In the genomic region with DNA sequence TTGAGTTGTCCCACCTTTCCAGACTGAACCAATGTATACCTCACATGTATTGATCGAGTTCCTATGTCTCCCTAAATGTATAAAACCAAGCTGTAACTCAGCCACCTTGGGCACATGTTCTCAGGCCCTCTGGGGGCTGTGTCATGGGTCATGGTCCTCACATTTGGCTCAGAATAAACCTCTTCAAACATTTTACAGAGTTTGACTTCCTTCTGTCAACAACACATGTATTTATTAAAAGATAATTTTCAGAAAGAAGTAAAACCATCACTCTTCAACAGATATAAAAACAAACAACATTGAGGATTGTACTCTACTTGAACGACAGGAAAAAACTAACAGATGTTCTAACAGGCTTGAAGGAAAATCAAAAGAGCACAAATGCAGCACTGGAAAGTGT, we compare ENCODE assay signal across 16 cellular contexts. TPM values are rescaled to one million over a fixed set of nuclear protein-coding genes. Genes with fewer than 3 reads are reported as not detected.
A peak's percentile ranks its signal among the peaks of the same experiment; 100 is the strongest.
DNase-seq lines count a peak whose midpoint lies in the region; ATAC-seq, FAIRE-seq and TF ChIP-seq lines count a peak whose summit lies in the region.
"Had no signal": no experiment of that assay in that cellular context is flagged by ENCODE, and none has a peak within 500 bp of the region (broad histone marks: within the 10 kb centered on the region; RNA-seq: fewer than 3 reads in every experiment).

No MANE protein-coding gene starts in this region.

- TF ChIP-seq POLR2A in Peyer's patch (IDR thresholded peaks at IDR 0.05) = no peak
- no peak for TF ChIP-seq POLR2A in HepG2 (IDR thresholded peaks at IDR 0.05; ENCODE audit: insufficient read depth in 1 of 2, low read depth in 2 of 2, low read length in 2 of 2)
- no peak for TF ChIP-seq POLR2A in gastrocnemius medialis (IDR thresholded peaks at IDR 0.05)
- no peak for TF ChIP-seq POLR2A in lower leg skin (IDR thresholded peaks at IDR 0.05)

- no peak overlapping the region for H3K9ac ChIP-seq in HepG2 (ENCODE audit: insufficient read depth, low read depth, low read length)

- no peaks in the 10 kb centered on the region for H3K27me3 ChIP-seq in Peyer's patch
- no peaks in the 10 kb centered on the region; a peak in 1 of 5 replicates for H3K27me3 ChIP-seq in HepG2 (ENCODE audit: control insufficient read depth in 1 of 2, insufficient read depth in 2 of 2, low read length in 2 of 2)
- no peaks in the 10 kb centered on the region for H3K27me3 ChIP-seq in gastrocnemius medialis
- H3K27me3 ChIP-seq: BE2C had no signal

- H3K27me3 Mint-ChIP-seq in activated T-helper 17 cell treated with anti-CD3 and anti-CD28 coated beads, Interleukin-2, amount 50 U/mL, for 72 hours = peaks cover 16% of the 10 kb centered on the region

- H2AFZ ChIP-seq in HepG2 (ENCODE audit: low read length) = no peak overlapping the region
- H2AFZ ChIP-seq: GM23338 had no signal

- peaks cover 0 to 23% (median 0%) of the 10 kb centered on the region in 4 donors for H3K4me1 ChIP-seq in Peyer's patch
- peaks cover 56% of the 10 kb centered on the region for H3K4me1 ChIP-seq in HepG2 (ENCODE audit: insufficient read depth, low read length)
- peaks cover 50 to 74% of the 10 kb centered on the region in 2 donors for H3K4me1 ChIP-seq in gastrocnemius medialis
- H3K4me1 ChIP-seq: BE2C had no signal

- H3K27ac ChIP-seq in Peyer's patch = peak overlapping the region in 3 of 4 donors; percentile 67 to 94 (median 90)
- H3K27ac ChIP-seq in HepG2 (ENCODE audit: extremely low read length, insufficient read depth, low read length) = peak overlapping the region; percentile 24
- peak overlapping the region; percentile 91 to 98 (median 94) for H3K27ac ChIP-seq in gastrocnemius medialis

- DNase-seq in Peyer's patch (no peak), HepG2 (ENCODE audit: low spot score) (no peak), gastrocnemius medialis (no peak), hepatic stellate cell (ENCODE audit: low spot score) (no peak), posterior vena cava (ENCODE audit: low spot score) (no peak), lower leg skin (ENCODE audit: low spot score in 2 of 2) (no peak)
- DNase-seq: BE2C; CD4-positive, alpha-beta memory T cell; KG1; NCI-H1092 treated with DMSO at 0.1 percent for 48 hours; NCI-H1694 treated with DMSO at 0.1 percent for 48 hours; NCI-H446 treated with DMSO at 0.1 percent for 48 hours; NCI-H82 had no signal

- no peak overlapping the region for H3K4me3 ChIP-seq in Peyer's patch
- no peak overlapping the region for H3K4me3 ChIP-seq in HepG2 (replicated peaks in 1 of 3; ENCODE audit: insufficient read depth in 1 of 3, low read depth in 2 of 3, low read length in 3 of 3)
- no peak overlapping the region for H3K4me3 ChIP-seq in gastrocnemius medialis
- H3K4me3 ChIP-seq in lower leg skin (ENCODE audit: low read depth, poor library complexity, severe bottlenecking) = no peak overlapping the region
- H3K4me3 ChIP-seq: GM23338 had no signal

- no peaks in the 10 kb centered on the region for H3K36me3 Mint-ChIP-seq in activated T-helper 17 cell treated with anti-CD3 and anti-CD28 coated beads, Interleukin-2, amount 50 U/mL, for 72 hours (ENCODE audit: low read depth)
- H3K36me3 Mint-ChIP-seq: CD4-positive, alpha-beta memory T cell had no signal

- H3K27ac Mint-ChIP-seq in activated T-helper 17 cell treated with anti-CD3 and anti-CD28 coated beads, Interleukin-2, amount 50 U/mL, for 72 hours = peak overlapping the region; percentile 13
- H3K27ac Mint-ChIP-seq: GM23338 had no signal

- no peak for ATAC-seq in activated T-helper 17 cell treated with anti-CD3 and anti-CD28 coated beads, Interleukin-2, amount 50 U/mL, for 72 hours (replicated peaks)
- ATAC-seq in HepG2 = no peak
- no peak for ATAC-seq in gastrocnemius medialis
- ATAC-seq: GM23338 had no signal

- H4K20me1 ChIP-seq in HepG2 (ENCODE audit: insufficient read depth, low read length) = no peaks in the 10 kb centered on the region

- H3K79me2 ChIP-seq in HepG2 (ENCODE audit: insufficient read depth, low read length) = peaks cover 2% of the 10 kb centered on the region

- no peak for FAIRE-seq in HepG2 (lab: Jason Lieb, UNC)
- FAIRE-seq: D721Med had no signal

- intact Hi-C loops in HepG2 (cut with micrococcal nuclease; ENCODE audit: unreplicated experiment) (no loop called here), gastrocnemius medialis (cut with DNase I; ENCODE audit: low total_unique reads) (no loop called here), posterior vena cava (cut with DNase I) (loop anchor here in 1 of 2 donors (5.0 kb wide), 1 partner anchor 1419 kb away; no protein-coding TSS in a partner anchor), lower leg skin (cut with DNase I; ENCODE audit: low total_unique reads) (no loop called here)

- TF ChIP-seq EP300 in HepG2 (IDR thresholded peaks at IDR 0.05; ENCODE audit: low read depth in 2 of 2, low read length in 2 of 2) (no peak), HepG2 (CRISPR knock-in tag; IDR thresholded peaks at IDR 0.05; ENCODE audit: borderline replicate concordance) (no peak)

- no TSS peak for BruUV-seq in HepG2 (replicated peaks; lab: Mats Ljungman, UMichigan)

- no peaks in the 10 kb centered on the region for H3K4me1 Mint-ChIP-seq in activated T-helper 17 cell treated with anti-CD3 and anti-CD28 coated beads, Interleukin-2, amount 50 U/mL, for 72 hours

- CTCF ChIA-PET in HepG2 (lab: Yijun Ruan, JAX; ENCODE audit: low intra/inter-chr PET ratio, low total read pairs) = no interaction called here

- H3K36me3 ChIP-seq in Peyer's patch (no peaks in the 10 kb centered on the region), HepG2 (replicated peaks in 1 of 2; ENCODE audit: control insufficient read depth in 1 of 2, insufficient read depth in 2 of 2, low read length in 2 of 2) (no peaks in the 10 kb centered on the region), gastrocnemius medialis (peaks cover 0 to 6% of the 10 kb centered on the region in 2 donors)
- H3K36me3 ChIP-seq: BE2C had no signal

- TF ChIP-seq CTCF in Peyer's patch (IDR thresholded peaks at IDR 0.05) (no peak), HepG2 (CRISPR knock-in tag; IDR thresholded peaks at IDR 0.05) (no peak), gastrocnemius medialis (IDR thresholded peaks at IDR 0.05 in 4 of 5, conservative IDR thresholded peaks at IDR 0.05 in 1 of 5) (no peak), lower leg skin (IDR thresholded peaks at IDR 0.05) (no peak)

- no peak overlapping the region for H3K4me3 Mint-ChIP-seq in activated T-helper 17 cell treated with anti-CD3 and anti-CD28 coated beads, Interleukin-2, amount 50 U/mL, for 72 hours
- H3K4me3 Mint-ChIP-seq: CD4-positive, alpha-beta memory T cell; GM23338 had no signal

- no peak for TF ChIP-seq RAD21 in HepG2 (CRISPR knock-in tag; IDR thresholded peaks at IDR 0.05)

- POLR2A ChIA-PET in HepG2 (lab: Yijun Ruan, JAX) = interaction anchor here (1.0 kb wide), 1 partner anchor 50 kb away, joined by 3 read pairs; the partner anchor contains the start of gene MARCHF6

- in situ Hi-C loops in HepG2 (cut with HindIII; ENCODE audit: extremely low pct_ligation_motif_present, low pct_unique_long_range_greater_than_20kb) (no loop called here), gastrocnemius medialis (cut with MboI; ENCODE audit: low sequenced_read_pairs in 4 of 4) (no loop called here)

- no peaks in the 10 kb centered on the region for H3K9me3 Mint-ChIP-seq in activated T-helper 17 cell treated with anti-CD3 and anti-CD28 coated beads, Interleukin-2, amount 50 U/mL, for 72 hours
- H3K9me3 Mint-ChIP-seq: CD4-positive, alpha-beta memory T cell had no signal

- 28% methylated on average over 2 of the region's 2 CpGs for WGBS in HepG2 (ENCODE audit: low lambda C conversion rate)
- 71 to 78% methylated on average over 2 of the region's 2 CpGs for WGBS in lower leg skin, 2 donors

- 0 out of 2 replicates have a peak overlapping the region, but pooled peaks have one; percentile 12 for H3K4me2 ChIP-seq in HepG2 (ENCODE audit: low read depth, low read length)
- H3K4me2 ChIP-seq: GM23338 had no signal

- H3K9me3 ChIP-seq in Peyer's patch (no peaks in the 10 kb centered on the region), HepG2 (ENCODE audit: low read length) (no peaks in the 10 kb centered on the region), gastrocnemius medialis (no peaks in the 10 kb centered on the region)
- H3K9me3 ChIP-seq: BE2C had no signal

RNA-seq across cellular contexts. Expression of gene CMBL, which starts 4.5 kb away (rescaled TPM):
- total RNA-seq in Peyer's patch (100 to 1,000 TPM in 3 of 4 donors, 10 to 100 TPM in 1; 17.3 to 166 (median 120) TPM), HepG2 (2016; rRNA removed; fragmentation: Illumina TruSeq; extraction: Trizol) (11.5 and 19.6 TPM in 2 replicates), gastrocnemius medialis (10 to 100 TPM in 3 of 4 donors, 1 to 10 TPM in 1; 7.8 to 46.7 (median 35.6) TPM), posterior vena cava (10 to 100 TPM; 11.8 to 20.4 TPM), lower leg skin (1 to 10 TPM; 1.8 to 3.2 (median 2.4) TPM)
- under 1 TPM; 0.80 to 0.82 TPM for total RNA-seq in activated T-helper 17 cell treated with anti-CD3 and anti-CD28 coated beads, Interleukin-2, amount 50 U/mL, for 72 hours
- 5.2 TPM in 2 replicates for total RNA-seq in HepG2 (2016; cell fraction: cytosol; rRNA removed; fragmentation: Illumina TruSeq; extraction: Trizol; ENCODE audit: low read depth)
- total RNA-seq in HepG2 (2016; cell fraction: insoluble cytoplasmic fraction; rRNA removed; fragmentation: Illumina TruSeq; extraction: Trizol) = 10.8 and 20.2 TPM in 2 replicates
- 16.6 and 16.8 TPM in 2 replicates for total RNA-seq in HepG2 (2016; cell fraction: membrane; rRNA removed; fragmentation: Illumina TruSeq; extraction: Trizol)
- 6.0 and 7.0 TPM in 2 replicates for total RNA-seq in HepG2 (2016; cell fraction: nucleus; rRNA removed; fragmentation: Illumina TruSeq; extraction: Trizol)
- 12.7 and 17.0 TPM in 2 replicates for polyA plus RNA-seq in HepG2 (2011; rRNA removed)
- 17.0 and 27.6 TPM in 2 replicates for polyA plus RNA-seq in HepG2 (2011; cell fraction: cytosol; rRNA removed)
- polyA plus RNA-seq in HepG2 (2011; cell fraction: nucleus; rRNA removed) = 4.1 and 7.8 TPM in 2 replicates
- 16.9 and 18.5 TPM in 2 replicates for polyA plus RNA-seq in HepG2 (2012)
- 9.6 and 10.7 TPM in 2 replicates for polyA plus RNA-seq in HepG2 (2016; cell fraction: cytosol; fragmentation: Illumina TruSeq; extraction: Trizol; ENCODE audit: low read depth)
- polyA plus RNA-seq in HepG2 (2016; cell fraction: insoluble cytoplasmic fraction; fragmentation: Illumina TruSeq; extraction: Trizol; ENCODE audit: low read depth) = 42.7 and 43.4 TPM in 2 replicates
- 22.0 and 22.7 TPM in 2 replicates for polyA plus RNA-seq in HepG2 (2016; cell fraction: membrane; fragmentation: Illumina TruSeq; extraction: Trizol; ENCODE audit: low read depth)
- 16.1 and 16.6 TPM in 2 replicates for polyA plus RNA-seq in HepG2 (2016; cell fraction: nucleus; fragmentation: Illumina TruSeq; extraction: Trizol; ENCODE audit: insufficient read depth, low read depth)
- 30.1 and 125 TPM in 2 replicates for polyA minus RNA-seq in HepG2 (2011; rRNA and poly(A)+ RNA removed; ENCODE audit: low replicate concordance)
- 17.9 and 19.5 TPM in 2 replicates for polyA minus RNA-seq in HepG2 (2011; cell fraction: cytosol; rRNA and poly(A)+ RNA removed)
- polyA minus RNA-seq in HepG2 (2011; cell fraction: nucleus; rRNA and poly(A)+ RNA removed) = 4.9 and 8.1 TPM in 2 replicates

RNA-seq across cellular contexts. Expression of gene MARCHF6, which starts 50.3 kb away (rescaled TPM):
- total RNA-seq in Peyer's patch (100 to 1,000 TPM in 3 of 4 donors, 10 to 100 TPM in 1; 88.3 to 228 (median 174) TPM), HepG2 (2016; rRNA removed; fragmentation: Illumina TruSeq; extraction: Trizol) (39.5 and 48.6 TPM in 2 replicates), gastrocnemius medialis (100 to 1,000 TPM; 139 to 173 (median 146) TPM), posterior vena cava (100 to 1,000 TPM; 116 to 127 TPM), lower leg skin (10 to 100 TPM; 53.0 to 82.0 (median 63.3) TPM)
- total RNA-seq in activated T-helper 17 cell treated with anti-CD3 and anti-CD28 coated beads, Interleukin-2, amount 50 U/mL, for 72 hours = 100 to 1,000 TPM in 1 of 2 donors, 10 to 100 TPM in 1; 87.7 to 157 TPM
- 21.2 and 25.8 TPM in 2 replicates for total RNA-seq in HepG2 (2016; cell fraction: cytosol; rRNA removed; fragmentation: Illumina TruSeq; extraction: Trizol; ENCODE audit: low read depth)
- 34.4 and 49.1 TPM in 2 replicates for total RNA-seq in HepG2 (2016; cell fraction: insoluble cytoplasmic fraction; rRNA removed; fragmentation: Illumina TruSeq; extraction: Trizol)
- total RNA-seq in HepG2 (2016; cell fraction: membrane; rRNA removed; fragmentation: Illumina TruSeq; extraction: Trizol) = 11.9 and 12.7 TPM in 2 replicates
- 71.7 and 86.1 TPM in 2 replicates for total RNA-seq in HepG2 (2016; cell fraction: nucleus; rRNA removed; fragmentation: Illumina TruSeq; extraction: Trizol)
- polyA plus RNA-seq in HepG2 (2011; rRNA removed) = 107 and 115 TPM in 2 replicates
- 45.5 and 75.4 TPM in 2 replicates for polyA plus RNA-seq in HepG2 (2011; cell fraction: cytosol; rRNA removed)
- polyA plus RNA-seq in HepG2 (2011; cell fraction: nucleus; rRNA removed) = 244 and 247 TPM in 2 replicates
- polyA plus RNA-seq in HepG2 (2012) = 67.4 and 121 TPM in 2 replicates
- polyA plus RNA-seq in HepG2 (2016; cell fraction: cytosol; fragmentation: Illumina TruSeq; extraction: Trizol; ENCODE audit: low read depth) = 1.8 and 2.0 TPM in 2 replicates
- polyA plus RNA-seq in HepG2 (2016; cell fraction: insoluble cytoplasmic fraction; fragmentation: Illumina TruSeq; extraction: Trizol; ENCODE audit: low read depth) = 21.2 and 23.1 TPM in 2 replicates
- polyA plus RNA-seq in HepG2 (2016; cell fraction: membrane; fragmentation: Illumina TruSeq; extraction: Trizol; ENCODE audit: low read depth) = 3.2 and 3.8 TPM in 2 replicates
- polyA plus RNA-seq in HepG2 (2016; cell fraction: nucleus; fragmentation: Illumina TruSeq; extraction: Trizol; ENCODE audit: insufficient read depth, low read depth) = 120 and 121 TPM in 2 replicates
- polyA minus RNA-seq in HepG2 (2011; rRNA and poly(A)+ RNA removed; ENCODE audit: low replicate concordance) = 309 and 698 TPM in 2 replicates
- polyA minus RNA-seq in HepG2 (2011; cell fraction: cytosol; rRNA and poly(A)+ RNA removed) = 78.7 and 104 TPM in 2 replicates
- 179 and 204 TPM in 2 replicates for polyA minus RNA-seq in HepG2 (2011; cell fraction: nucleus; rRNA and poly(A)+ RNA removed)

RNA-seq across cellular contexts. Expression of gene CCT5, which starts 53.1 kb away (rescaled TPM):
- 100 to 1,000 TPM in 1 of 4 donors, 10 to 100 TPM in 3; 61.9 to 113 (median 81.0) TPM for total RNA-seq in Peyer's patch
- total RNA-seq in activated T-helper 17 cell treated with anti-CD3 and anti-CD28 coated beads, Interleukin-2, amount 50 U/mL, for 72 hours = 100 to 1,000 TPM; 188 to 476 TPM
- total RNA-seq in HepG2 (2016; rRNA removed; fragmentation: Illumina TruSeq; extraction: Trizol) = 708 and 1,053 TPM in 2 replicates
- total RNA-seq in HepG2 (2016; cell fraction: cytosol; rRNA removed; fragmentation: Illumina TruSeq; extraction: Trizol; ENCODE audit: low read depth) = 114 and 133 TPM in 2 replicates
- 720 and 1,097 TPM in 2 replicates for total RNA-seq in HepG2 (2016; cell fraction: insoluble cytoplasmic fraction; rRNA removed; fragmentation: Illumina TruSeq; extraction: Trizol)
- total RNA-seq in HepG2 (2016; cell fraction: membrane; rRNA removed; fragmentation: Illumina TruSeq; extraction: Trizol) = 191 and 222 TPM in 2 replicates
- total RNA-seq in HepG2 (2016; cell fraction: nucleus; rRNA removed; fragmentation: Illumina TruSeq; extraction: Trizol) = 268 and 275 TPM in 2 replicates
- 294 and 319 TPM in 2 replicates for polyA plus RNA-seq in HepG2 (2011; rRNA removed)
- 302 and 393 TPM in 2 replicates for polyA plus RNA-seq in HepG2 (2011; cell fraction: cytosol; rRNA removed)
- polyA plus RNA-seq in HepG2 (2011; cell fraction: nucleus; rRNA removed) = 114 and 130 TPM in 2 replicates
- 339 and 386 TPM in 2 replicates for polyA plus RNA-seq in HepG2 (2012)
- polyA plus RNA-seq in HepG2 (2016; cell fraction: cytosol; fragmentation: Illumina TruSeq; extraction: Trizol; ENCODE audit: low read depth) = 82.0 and 88.3 TPM in 2 replicates
- 785 and 829 TPM in 2 replicates for polyA plus RNA-seq in HepG2 (2016; cell fraction: insoluble cytoplasmic fraction; fragmentation: Illumina TruSeq; extraction: Trizol; ENCODE audit: low read depth)
- 96.5 and 109 TPM in 2 replicates for polyA plus RNA-seq in HepG2 (2016; cell fraction: membrane; fragmentation: Illumina TruSeq; extraction: Trizol; ENCODE audit: low read depth)
- polyA plus RNA-seq in HepG2 (2016; cell fraction: nucleus; fragmentation: Illumina TruSeq; extraction: Trizol; ENCODE audit: insufficient read depth, low read depth) = 284 and 310 TPM in 2 replicates
- 354 and 1,739 TPM in 2 replicates for polyA minus RNA-seq in HepG2 (2011; rRNA and poly(A)+ RNA removed; ENCODE audit: low replicate concordance)
- polyA minus RNA-seq in HepG2 (2011; cell fraction: cytosol; rRNA and poly(A)+ RNA removed) = 264 and 280 TPM in 2 replicates
- polyA minus RNA-seq in HepG2 (2011; cell fraction: nucleus; rRNA and poly(A)+ RNA removed) = 179 and 238 TPM in 2 replicates
- 100 to 1,000 TPM; 201 to 329 (median 267) TPM for total RNA-seq in gastrocnemius medialis
- 100 to 1,000 TPM in 1 of 2 donors, 10 to 100 TPM in 1; 97.0 to 124 TPM for total RNA-seq in posterior vena cava
- 100 to 1,000 TPM in 3 of 4 donors, 10 to 100 TPM in 1; 69.1 to 150 (median 125) TPM for total RNA-seq in lower leg skin

RNA-seq across cellular contexts. Expression of gene ATPSCKMT, which starts 53.5 kb away (rescaled TPM):
- total RNA-seq in Peyer's patch = 10 to 100 TPM; 14.9 to 25.6 (median 21.3) TPM
- total RNA-seq in activated T-helper 17 cell treated with anti-CD3 and anti-CD28 coated beads, Interleukin-2, amount 50 U/mL, for 72 hours = 10 to 100 TPM; 12.9 to 24.9 TPM
- total RNA-seq in HepG2 (2016; rRNA removed; fragmentation: Illumina TruSeq; extraction: Trizol) = 12.1 and 15.0 TPM in 2 replicates
- total RNA-seq in HepG2 (2016; cell fraction: cytosol; rRNA removed; fragmentation: Illumina TruSeq; extraction: Trizol; ENCODE audit: low read depth) = 4.0 and 4.9 TPM in 2 replicates
- 13.6 and 19.6 TPM in 2 replicates for total RNA-seq in HepG2 (2016; cell fraction: insoluble cytoplasmic fraction; rRNA removed; fragmentation: Illumina TruSeq; extraction: Trizol)
- total RNA-seq in HepG2 (2016; cell fraction: membrane; rRNA removed; fragmentation: Illumina TruSeq; extraction: Trizol) = 4.1 and 5.4 TPM in 2 replicates
- 16.6 and 21.5 TPM in 2 replicates for total RNA-seq in HepG2 (2016; cell fraction: nucleus; rRNA removed; fragmentation: Illumina TruSeq; extraction: Trizol)
- polyA plus RNA-seq in HepG2 (2011; rRNA removed) = 3.7 and 5.7 TPM in 2 replicates
- polyA plus RNA-seq in HepG2 (2011; cell fraction: cytosol; rRNA removed) = 5.1 and 9.0 TPM in 2 replicates
- polyA plus RNA-seq in HepG2 (2011; cell fraction: nucleus; rRNA removed) = 3.9 and 7.9 TPM in 2 replicates
- 4.2 and 4.3 TPM in 2 replicates for polyA plus RNA-seq in HepG2 (2012)
- polyA plus RNA-seq in HepG2 (2016; cell fraction: cytosol; fragmentation: Illumina TruSeq; extraction: Trizol; ENCODE audit: low read depth) = 1.1 and 1.9 TPM in 2 replicates
- 10.6 and 12.7 TPM in 2 replicates for polyA plus RNA-seq in HepG2 (2016; cell fraction: insoluble cytoplasmic fraction; fragmentation: Illumina TruSeq; extraction: Trizol; ENCODE audit: low read depth)
- 2.4 and 2.7 TPM in 2 replicates for polyA plus RNA-seq in HepG2 (2016; cell fraction: membrane; fragmentation: Illumina TruSeq; extraction: Trizol; ENCODE audit: low read depth)
- polyA plus RNA-seq in HepG2 (2016; cell fraction: nucleus; fragmentation: Illumina TruSeq; extraction: Trizol; ENCODE audit: insufficient read depth, low read depth) = 16.2 and 20.4 TPM in 2 replicates
- polyA minus RNA-seq in HepG2 (2011; rRNA and poly(A)+ RNA removed; ENCODE audit: low replicate concordance) = 5.1 and 23.0 TPM in 2 replicates
- polyA minus RNA-seq in HepG2 (2011; cell fraction: cytosol; rRNA and poly(A)+ RNA removed) = 2.2 and 4.3 TPM in 2 replicates
- 17.3 and 18.8 TPM in 2 replicates for polyA minus RNA-seq in HepG2 (2011; cell fraction: nucleus; rRNA and poly(A)+ RNA removed)
- 10 to 100 TPM in 2 of 4 donors, 1 to 10 TPM in 2; 9.2 to 18.2 (median 10.5) TPM for total RNA-seq in gastrocnemius medialis
- total RNA-seq in posterior vena cava = 10 to 100 TPM; 10.6 to 17.2 TPM
- total RNA-seq in lower leg skin = 10 to 100 TPM in 2 of 4 donors, 1 to 10 TPM in 2; 5.0 to 14.3 (median 8.7) TPM

Comparison
In these comparisons a context has a peak if more than half of its experiments do, and no peak if none do; other contexts are left out.
1. H3K27ac ChIP-seq: peak in every context shown above with its lines; median percentile 94 in gastrocnemius medialis; 90 in Peyer's patch; 24 in HepG2.